In the genomic region with DNA sequence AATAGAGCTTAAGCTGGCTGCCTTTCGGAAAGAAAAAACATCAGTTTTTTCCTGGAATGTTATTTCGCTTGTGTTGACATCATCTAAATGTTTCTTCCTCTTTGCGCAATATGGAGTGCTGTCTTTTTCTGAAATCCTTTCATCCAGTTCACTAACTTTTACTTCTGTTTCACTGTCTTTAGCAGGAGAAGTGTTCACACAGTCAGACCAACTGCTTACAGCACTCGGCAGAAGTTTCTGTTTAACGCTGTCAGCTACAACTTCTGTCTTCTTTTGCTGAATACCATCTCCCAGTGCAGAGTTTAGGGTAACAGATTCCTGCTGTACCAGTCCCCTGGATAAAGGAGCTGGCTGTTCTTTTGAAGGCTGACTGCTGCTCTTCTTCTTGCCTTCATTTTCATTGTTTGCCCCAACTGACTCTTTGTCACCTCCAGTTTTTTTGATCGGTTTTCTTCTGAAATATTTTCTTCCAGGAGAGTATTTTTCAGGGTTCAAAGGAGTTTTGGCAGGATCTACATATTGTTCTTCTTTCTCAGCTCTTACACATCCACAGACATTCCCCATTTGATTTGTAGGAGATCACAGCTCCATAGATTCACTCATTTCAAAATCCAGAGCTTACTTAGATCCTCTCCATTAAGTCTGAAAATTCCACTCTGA, we compare ENCODE assay signal across 10 cellular contexts. TPM values are rescaled to one million over a fixed set of nuclear protein-coding genes. Genes with fewer than 3 reads are reported as not detected.
A peak's percentile ranks its signal among the peaks of the same experiment; 100 is the strongest.
DNase-seq lines count a peak whose midpoint lies in the region; ATAC-seq and TF ChIP-seq lines count a peak whose summit lies in the region.
"Had no signal": no experiment of that assay in that cellular context is flagged by ENCODE, and none has a peak within 500 bp of the region (broad histone marks: within the 10 kb centered on the region; RNA-seq: fewer than 3 reads in every experiment).

No MANE protein-coding gene starts in this region.

- H3K27ac Mint-ChIP-seq in Calu3 (ENCODE audit: unreplicated experiment) (peak overlapping the region; percentile 84), T-cell (no peak overlapping the region)
- H3K27ac Mint-ChIP-seq in stimulated activated naive CD8-positive, alpha-beta T cell treated with anti-CD3 and anti-CD28 coated beads, Interleukin-15, amount 100 ng/mL, for 72 hours, result no peak overlapping the region
- H3K27ac Mint-ChIP-seq: activated naive CD8-positive, alpha-beta T cell had no signal

- peak; percentile 31 for ATAC-seq in SK-N-SH treated with all-trans-retinoic acid at 6 μM for 48 hours
- no peak for ATAC-seq in HG03378 (IDR thresholded peaks at IDR 0.05; ENCODE audit: unreplicated experiment)
- no peak for ATAC-seq in GM18505 (IDR thresholded peaks at IDR 0.05; ENCODE audit: unreplicated experiment)
- ATAC-seq in T-cell (replicated peaks in 1 of 4), result no peak
- ATAC-seq in stimulated activated naive CD8-positive, alpha-beta T cell treated with anti-CD3 and anti-CD28 coated beads, Interleukin-15, amount 100 ng/mL, for 72 hours, result no peak

- H3K4me1 Mint-ChIP-seq in Calu3 (ENCODE audit: low read depth, unreplicated experiment) (peaks cover 60% of the 10 kb centered on the region), T-cell (no peaks in the 10 kb centered on the region)
- no peaks in the 10 kb centered on the region for H3K4me1 Mint-ChIP-seq in stimulated activated naive CD8-positive, alpha-beta T cell treated with anti-CD3 and anti-CD28 coated beads, Interleukin-15, amount 100 ng/mL, for 72 hours

- CTCF ChIA-PET in Calu3 (lab: Charles Lee), result interaction anchor here (0.6 to 1.4 kb wide), 4 partner anchors 9 to 159 kb away, joined by 3 to 4 read pairs (median 3); no protein-coding TSS in a partner anchor
- CTCF ChIA-PET in T-cell (lab: Charles Lee), result no interaction called here

- intact Hi-C loops in Calu3 (cut with micrococcal nuclease; ENCODE audit: unreplicated experiment), result loop anchor here (1.0 kb wide), 1 partner anchor 40 kb away; no protein-coding TSS in a partner anchor

- H3K4me3 Mint-ChIP-seq in Calu3 (ENCODE audit: low read depth, unreplicated experiment), result peak overlapping the region; percentile 71
- no peak overlapping the region for H3K4me3 Mint-ChIP-seq in T-cell
- H3K4me3 Mint-ChIP-seq in stimulated activated naive CD8-positive, alpha-beta T cell treated with anti-CD3 and anti-CD28 coated beads, Interleukin-15, amount 100 ng/mL, for 72 hours, result no peak overlapping the region
- H3K4me3 Mint-ChIP-seq: activated naive CD8-positive, alpha-beta T cell had no signal

- TF ChIP-seq POLR2A in GM18505 (IDR thresholded peaks at IDR 0.05; ENCODE audit: borderline replicate concordance, extremely low read depth, insufficient read depth, insufficient read length), result no peak

- POLR2A ChIA-PET in T-cell (lab: Charles Lee), result no interaction called here

- no peak for TF ChIP-seq CTCF in Calu3 (IDR thresholded peaks at IDR 0.05; ENCODE audit: unreplicated experiment)
- TF ChIP-seq CTCF in foreskin fibroblast (IDR thresholded peaks at IDR 0.05; ENCODE audit: low read depth, low read length), result no peak

- H3K4me3 ChIP-seq in foreskin fibroblast (ENCODE audit: low read depth in 1 of 2, low read length in 2 of 2), result peak overlapping the region; percentile 38 to 52
- H3K4me3 ChIP-seq: prostate gland had no signal

- peaks cover 5% of the 10 kb centered on the region for H3K9me3 Mint-ChIP-seq in Calu3 (ENCODE audit: low read depth, unreplicated experiment)
- H3K9me3 Mint-ChIP-seq in T-cell, result no peaks in the 10 kb centered on the region
- no peaks in the 10 kb centered on the region for H3K9me3 Mint-ChIP-seq in stimulated activated naive CD8-positive, alpha-beta T cell treated with anti-CD3 and anti-CD28 coated beads, Interleukin-15, amount 100 ng/mL, for 72 hours

- H3K36me3 Mint-ChIP-seq in Calu3 (ENCODE audit: insufficient read depth, unreplicated experiment) (peaks cover 62% of the 10 kb centered on the region), T-cell (no peaks in the 10 kb centered on the region)
- H3K36me3 Mint-ChIP-seq: activated naive CD8-positive, alpha-beta T cell had no signal

- DNase-seq in Calu3 (no peak), foreskin fibroblast (peak; percentile 62 to 79), renal cortical epithelial cell (ENCODE audit: low read depth) (peak; percentile 84), T-cell (no peak)
- no peak for DNase-seq in stimulated activated naive CD8-positive, alpha-beta T cell treated with anti-CD3 and anti-CD28 coated beads, Interleukin-15, amount 100 ng/mL, for 72 hours

- H3K27me3 Mint-ChIP-seq in Calu3 (ENCODE audit: unreplicated experiment) (no peaks in the 10 kb centered on the region), T-cell (no peaks in the 10 kb centered on the region)
- peaks cover 8% of the 10 kb centered on the region for H3K27me3 Mint-ChIP-seq in stimulated activated naive CD8-positive, alpha-beta T cell treated with anti-CD3 and anti-CD28 coated beads, Interleukin-15, amount 100 ng/mL, for 72 hours

- TSS peak; percentile 49 for BruUV-seq in Calu3 (replicated peaks; lab: Mats Ljungman, UMichigan)

TF ChIP-seq in SK-N-SH treated with all-trans-retinoic acid at 6 μM for 48 hours, 23 proteins besides CTCF, POLR2A, EP300 and RAD21:
- TF ChIP-seq ZNF8 (CRISPR knock-in tag; IDR thresholded peaks at IDR 0.05), result no peak
- TF ChIP-seq, protein P1, sequence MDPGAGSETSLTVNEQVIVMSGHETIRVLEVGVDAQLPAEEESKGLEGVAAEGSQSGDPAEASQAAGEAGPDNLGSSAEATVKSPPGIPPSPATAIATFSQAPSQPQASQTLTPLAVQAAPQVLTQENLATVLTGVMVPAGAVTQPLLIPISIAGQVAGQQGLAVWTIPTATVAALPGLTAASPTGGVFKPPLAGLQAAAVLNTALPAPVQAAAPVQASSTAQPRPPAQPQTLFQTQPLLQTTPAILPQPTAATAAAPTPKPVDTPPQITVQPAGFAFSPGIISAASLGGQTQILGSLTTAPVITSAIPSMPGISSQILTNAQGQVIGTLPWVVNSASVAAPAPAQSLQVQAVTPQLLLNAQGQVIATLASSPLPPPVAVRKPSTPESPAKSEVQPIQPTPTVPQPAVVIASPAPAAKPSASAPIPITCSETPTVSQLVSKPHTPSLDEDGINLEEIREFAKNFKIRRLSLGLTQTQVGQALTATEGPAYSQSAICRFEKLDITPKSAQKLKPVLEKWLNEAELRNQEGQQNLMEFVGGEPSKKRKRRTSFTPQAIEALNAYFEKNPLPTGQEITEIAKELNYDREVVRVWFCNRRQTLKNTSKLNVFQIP (CRISPR knock-in tag; IDR thresholded peaks at IDR 0.05; ENCODE audit: borderline replicate concordance, low read depth), result no peak
- no peak for TF ChIP-seq ZC3H10 (CRISPR knock-in tag; IDR thresholded peaks at IDR 0.05)
- no peak for TF ChIP-seq TCF4 (CRISPR knock-in tag; IDR thresholded peaks at IDR 0.05; ENCODE audit: borderline replicate concordance)
- TF ChIP-seq, protein P2, sequence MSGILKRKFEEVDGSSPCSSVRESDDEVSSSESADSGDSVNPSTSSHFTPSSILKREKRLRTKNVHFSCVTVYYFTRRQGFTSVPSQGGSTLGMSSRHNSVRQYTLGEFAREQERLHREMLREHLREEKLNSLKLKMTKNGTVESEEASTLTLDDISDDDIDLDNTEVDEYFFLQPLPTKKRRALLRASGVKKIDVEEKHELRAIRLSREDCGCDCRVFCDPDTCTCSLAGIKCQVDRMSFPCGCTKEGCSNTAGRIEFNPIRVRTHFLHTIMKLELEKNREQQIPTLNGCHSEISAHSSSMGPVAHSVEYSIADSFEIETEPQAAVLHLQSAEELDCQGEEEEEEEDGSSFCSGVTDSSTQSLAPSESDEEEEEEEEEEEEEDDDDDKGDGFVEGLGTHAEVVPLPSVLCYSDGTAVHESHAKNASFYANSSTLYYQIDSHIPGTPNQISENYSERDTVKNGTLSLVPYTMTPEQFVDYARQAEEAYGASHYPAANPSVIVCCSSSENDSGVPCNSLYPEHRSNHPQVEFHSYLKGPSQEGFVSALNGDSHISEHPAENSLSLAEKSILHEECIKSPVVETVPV (CRISPR knock-in tag; IDR thresholded peaks at IDR 0.05), result no peak

RNA-seq across cellular contexts. Expression of a gene that starts 50.0 kb away (rescaled TPM):
- total RNA-seq in Calu3 (2022), result 177 and 212 TPM in 2 replicates
- 114 and 419 TPM in 2 replicates for total RNA-seq in renal cortical epithelial cell
- total RNA-seq in T-cell, result 10 to 100 TPM in 1 of 5 donors, 1 to 10 TPM in 4; 3.1 to 12.1 (median 7.4) TPM

Comparison
In these comparisons a context has a peak if more than half of its experiments do, and no peak if none do; other contexts are left out.
1. DNase-seq: peak in foreskin fibroblast (2 of 2) and renal cortical epithelial cell (single experiment); none in Calu3 (single experiment), T-cell (0 of 34) and stimulated activated naive CD8-positive, alpha-beta T cell treated with anti-CD3 and anti-CD28 coated beads, Interleukin-15, amount 100 ng/mL, for 72 hours (0 of 2).